20 cellular contexts compared by ENCODE assay signal in the genomic region with DNA sequence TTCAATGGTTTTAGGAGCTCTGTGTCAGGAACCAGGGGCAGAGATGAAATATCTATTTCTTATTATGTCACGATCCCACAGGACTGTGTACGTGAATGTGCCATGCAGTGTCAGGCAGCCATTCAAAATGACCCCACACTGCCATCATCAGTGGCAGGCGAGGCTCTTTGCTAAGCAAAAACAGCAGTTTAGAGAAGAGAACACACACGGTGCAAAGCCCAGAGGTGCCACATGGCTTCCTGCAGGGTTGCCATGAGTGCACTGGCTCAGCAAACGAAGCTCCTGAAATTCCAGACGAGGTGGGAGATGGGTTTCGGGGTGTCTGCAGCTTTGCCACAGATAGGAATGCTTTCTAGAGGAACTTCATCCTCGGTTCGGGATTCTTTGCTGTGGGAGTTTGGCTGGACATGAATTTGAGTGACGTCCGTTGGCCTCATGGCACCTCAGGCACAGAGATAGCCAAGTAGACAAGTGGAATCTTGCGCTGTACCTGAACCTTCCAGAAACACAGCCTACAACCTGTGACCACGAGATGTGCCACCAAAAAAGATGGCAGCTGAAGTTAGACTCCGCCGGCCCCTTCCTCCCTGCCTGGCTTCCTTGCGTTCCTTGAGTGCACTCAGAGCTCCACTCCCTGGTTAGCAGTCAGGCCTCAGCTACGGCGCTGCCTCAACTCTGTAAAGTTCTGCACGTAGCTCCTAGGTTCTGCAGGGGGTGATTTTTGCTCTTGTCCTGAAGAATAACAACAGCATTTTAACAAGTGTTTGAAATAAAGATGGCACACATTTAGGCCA.
"Had no signal": no experiment of that assay in that cellular context is flagged by ENCODE, and none has a peak within 500 bp of the region (broad histone marks: within the 10 kb centered on the region; RNA-seq: fewer than 3 reads in every experiment).

No MANE protein-coding gene starts in this region.

- H3K9me3 ChIP-seq: SJSA1 had no signal

- DNase-seq: KBM-7, MV-4-11, NCI-H1092, NCI-H1105 treated with DMSO at 0.1 percent for 48 hours, NCI-H1417 treated with DMSO at 0.1 percent for 48 hours, NCI-H146, NCI-H1694 treated with DMSO at 0.1 percent for 48 hours, NCI-H1930, NCI-H2081, NCI-H2107, NCI-H2227 treated with DMSO at 0.1 percent for 48 hours, NCI-H524, NCI-H69, NCI-H774, Right ventricle myocardium superior, RPMI8226, SIG-M5 had no signal

- H3K4me3 ChIP-seq: SJSA1, SK-N-MC had no signal

- H3K36me3 ChIP-seq: SJSA1 had no signal

- H3K27ac ChIP-seq: HL-60, SJSA1, SK-N-MC had no signal
